In genomic region chr22:35257321-35258143, GRCh38 we compare ENCODE assay signal across 8 cellular contexts. TPM values are rescaled to one million over a fixed set of nuclear protein-coding genes. Genes with fewer than 3 reads are reported as not detected.
DNase-seq lines count a peak whose midpoint lies in the region; ATAC-seq, FAIRE-seq and TF ChIP-seq lines count a peak whose summit lies in the region.

Gene HMGXB4, plus strand, starts transcription at chr22:35257493. Its CDS starts 4,898 bp downstream, at chr22:35262391.

- H3K36me3 ChIP-seq in astrocyte (ENCODE audit: insufficient read depth, low read length) (peaks cover 6% of the 10 kb centered on the region), uterus (no peaks in the 10 kb centered on the region)

- H2AFZ ChIP-seq in astrocyte (ENCODE audit: low read depth, low read length): peak within 1 kb of the TSS; percentile 100

- peak within 1 kb of the TSS; percentile 82 for H3K27ac Mint-ChIP-seq in astrocyte (ENCODE audit: unreplicated experiment)

- TF ChIP-seq CTCF in astrocyte (IDR thresholded peaks at IDR 0.05; ENCODE audit: insufficient read depth, low read depth, low read length) (no peak), uterus (IDR thresholded peaks at IDR 0.05) (peak in 2 of 4 experiments; percentile 6 to 36)

- no peak for FAIRE-seq in astrocyte (lab: Jason Lieb, UNC)

- ATAC-seq in GM18502 (IDR thresholded peaks at IDR 0.05; ENCODE audit: poor library complexity, unreplicated experiment): peak; percentile 87
- peak; percentile 84 for ATAC-seq in HG02884 (IDR thresholded peaks at IDR 0.05; ENCODE audit: unreplicated experiment)

- no peaks in the 10 kb centered on the region for H3K9me3 Mint-ChIP-seq in astrocyte (ENCODE audit: unreplicated experiment)

- no peaks in the 10 kb centered on the region for H3K36me3 Mint-ChIP-seq in astrocyte (ENCODE audit: low read depth, unreplicated experiment)

- H3K4me1 ChIP-seq in astrocyte (ENCODE audit: insufficient read depth, low read length): peaks cover 14% of the 10 kb centered on the region
- no peaks in the 10 kb centered on the region for H3K4me1 ChIP-seq in uterus

- H3K79me2 ChIP-seq in astrocyte (ENCODE audit: insufficient read depth, low read length): peaks cover 55% of the 10 kb centered on the region

- peaks cover 20% of the 10 kb centered on the region for H4K20me1 ChIP-seq in astrocyte (ENCODE audit: insufficient read depth, low read length)

- intact Hi-C loops in uterus (cut with DNase I; ENCODE audit: low total_unique reads): no loop called here

- H3K4me1 Mint-ChIP-seq in astrocyte (ENCODE audit: low read depth, unreplicated experiment): peaks cover 6% of the 10 kb centered on the region

- H3K4me2 ChIP-seq in astrocyte (ENCODE audit: low read length): peak within 1 kb of the TSS; percentile 99

- H3K9ac ChIP-seq in astrocyte (ENCODE audit: low read length): peak within 1 kb of the TSS; percentile 95

- peak in 1 of 2 donors; percentile 36 for TF ChIP-seq POLR2A in uterus (IDR thresholded peaks at IDR 0.05)

- no peaks in the 10 kb centered on the region for H3K27me3 Mint-ChIP-seq in astrocyte (ENCODE audit: low read depth, unreplicated experiment)

- H3K9me3 ChIP-seq in astrocyte (ENCODE audit: insufficient read depth, low read depth, low read length) (no peaks in the 10 kb centered on the region), uterus (no peaks in the 10 kb centered on the region)

- DNase-seq in NCI-H1930 (lab: John Stamatoyannopoulos, UW): peak; percentile 75 to 85
- DNase-seq in T-helper 22 cell (ENCODE audit: low read depth): peak; percentile 78
- peak; percentile 84 for DNase-seq in astrocyte (ENCODE audit: low read depth)
- peak; percentile 90 for DNase-seq in hepatic stellate cell (ENCODE audit: low spot score)
- DNase-seq in putamen (ENCODE audit: low spot score): peak; percentile 90
- DNase-seq in uterus: peak; percentile 80 to 84

- H3K27ac ChIP-seq in astrocyte (ENCODE audit: low read depth, low read length) (peak within 1 kb of the TSS; percentile 89), uterus (peak within 1 kb of the TSS; percentile 98 to 99)

- H3K4me3 ChIP-seq in astrocyte (ENCODE audit: insufficient read depth, low read depth, low read length) (peak within 1 kb of the TSS; percentile 97), uterus (peak within 1 kb of the TSS; percentile 62 to 87)

- H3K27me3 ChIP-seq in astrocyte (ENCODE audit: insufficient read depth, low read length) (no peaks in the 10 kb centered on the region), uterus (no peaks in the 10 kb centered on the region)

- peak within 1 kb of the TSS; percentile 97 for H3K4me3 Mint-ChIP-seq in astrocyte (ENCODE audit: unreplicated experiment)

RNA-seq across cellular contexts. Expression of gene HMGXB4, which starts in this region (rescaled TPM):
- total RNA-seq in astrocyte (16.7 and 16.8 TPM in 2 replicates), uterus (10 to 100 TPM; 15.1 to 29.6 (median 20.8) TPM)

Comparison
In these comparisons a context has a peak if more than half of its experiments do, and no peak if none do; other contexts are left out.
1. Peak in every context shown above with its lines: DNase-seq, ATAC-seq, H3K4me3 ChIP-seq and H3K27ac ChIP-seq.